ENCODE assay signal across 1 cellular context in the genomic region with DNA sequence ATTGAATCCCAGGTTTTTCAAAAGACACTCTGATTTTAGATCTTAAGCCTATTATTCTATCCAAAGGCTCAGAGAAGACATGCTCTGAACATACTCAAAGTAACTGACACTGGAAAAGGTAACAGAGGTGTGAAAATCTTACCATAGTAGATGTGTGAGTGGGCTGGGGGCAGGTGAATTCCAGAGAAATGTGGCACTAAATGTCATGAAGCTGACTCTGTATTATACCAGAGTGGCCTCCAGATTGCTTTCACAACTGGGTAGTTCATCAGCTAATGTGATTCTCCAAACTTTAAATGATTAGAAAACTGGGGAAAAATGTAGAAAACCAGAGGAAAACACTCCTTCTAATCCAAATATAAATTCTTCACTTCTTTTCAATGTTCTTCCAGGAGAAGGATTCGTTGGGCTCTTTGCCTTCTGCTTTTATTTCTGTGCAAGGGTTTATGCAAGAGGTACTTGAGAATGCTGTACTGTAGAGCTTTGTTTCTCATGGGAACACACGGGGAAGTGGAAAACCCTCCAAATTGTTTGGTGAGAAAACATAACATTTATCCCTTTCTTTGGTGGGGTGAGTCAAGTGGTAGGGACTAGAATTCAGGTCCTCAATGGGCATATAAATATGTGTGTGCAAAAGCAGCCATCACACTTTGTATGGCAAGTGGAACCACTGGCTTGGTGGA.
TF ChIP-seq lines count a peak whose summit lies in the region.

A gene with protein sequence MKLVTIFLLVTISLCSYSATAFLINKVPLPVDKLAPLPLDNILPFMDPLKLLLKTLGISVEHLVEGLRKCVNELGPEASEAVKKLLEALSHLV (plus strand): TSS at position 646 of the 683 bp plus-strand sequence. CDS start 93 bp downstream, outside the sequence.

TF ChIP-seq in WTC11, 78 proteins besides CTCF, POLR2A, EP300 and RAD21 (continued from another document):
- TF ChIP-seq NR1H2 (CRISPR knock-in tag; IDR thresholded peaks at IDR 0.05), result no peak
- no peak for TF ChIP-seq NR3C1 (CRISPR knock-in tag; conservative IDR thresholded peaks at IDR 0.05; ENCODE audit: low read depth)
- TF ChIP-seq, protein P1, sequence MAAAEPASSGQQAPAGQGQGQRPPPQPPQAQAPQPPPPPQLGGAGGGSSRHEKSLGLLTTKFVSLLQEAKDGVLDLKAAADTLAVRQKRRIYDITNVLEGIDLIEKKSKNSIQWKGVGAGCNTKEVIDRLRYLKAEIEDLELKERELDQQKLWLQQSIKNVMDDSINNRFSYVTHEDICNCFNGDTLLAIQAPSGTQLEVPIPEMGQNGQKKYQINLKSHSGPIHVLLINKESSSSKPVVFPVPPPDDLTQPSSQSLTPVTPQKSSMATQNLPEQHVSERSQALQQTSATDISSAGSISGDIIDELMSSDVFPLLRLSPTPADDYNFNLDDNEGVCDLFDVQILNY (CRISPR knock-in tag; IDR thresholded peaks at IDR 0.05), result no peak
- TF ChIP-seq, protein P2, sequence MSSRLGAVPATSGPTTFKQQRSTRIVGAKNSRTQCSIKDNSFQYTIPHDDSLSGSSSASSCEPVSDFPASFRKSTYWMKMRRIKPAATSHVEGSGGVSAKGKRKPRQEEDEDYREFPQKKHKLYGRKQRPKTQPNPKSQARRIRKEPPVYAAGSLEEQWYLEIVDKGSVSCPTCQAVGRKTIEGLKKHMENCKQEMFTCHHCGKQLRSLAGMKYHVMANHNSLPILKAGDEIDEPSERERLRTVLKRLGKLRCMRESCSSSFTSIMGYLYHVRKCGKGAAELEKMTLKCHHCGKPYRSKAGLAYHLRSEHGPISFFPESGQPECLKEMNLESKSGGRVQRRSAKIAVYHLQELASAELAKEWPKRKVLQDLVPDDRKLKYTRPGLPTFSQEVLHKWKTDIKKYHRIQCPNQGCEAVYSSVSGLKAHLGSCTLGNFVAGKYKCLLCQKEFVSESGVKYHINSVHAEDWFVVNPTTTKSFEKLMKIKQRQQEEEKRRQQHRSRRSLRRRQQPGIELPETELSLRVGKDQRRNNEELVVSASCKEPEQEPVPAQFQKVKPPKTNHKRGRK (CRISPR knock-in tag; IDR thresholded peaks at IDR 0.05; ENCODE audit: borderline replicate concordance), result no peak
- TF ChIP-seq GRHL2 (CRISPR knock-in tag; IDR thresholded peaks at IDR 0.05; ENCODE audit: insufficient replicate concordance, severe bottlenecking), result no peak
- no peak for TF ChIP-seq ZNF232 (CRISPR knock-in tag; IDR thresholded peaks at IDR 0.05)
- TF ChIP-seq, protein P3, sequence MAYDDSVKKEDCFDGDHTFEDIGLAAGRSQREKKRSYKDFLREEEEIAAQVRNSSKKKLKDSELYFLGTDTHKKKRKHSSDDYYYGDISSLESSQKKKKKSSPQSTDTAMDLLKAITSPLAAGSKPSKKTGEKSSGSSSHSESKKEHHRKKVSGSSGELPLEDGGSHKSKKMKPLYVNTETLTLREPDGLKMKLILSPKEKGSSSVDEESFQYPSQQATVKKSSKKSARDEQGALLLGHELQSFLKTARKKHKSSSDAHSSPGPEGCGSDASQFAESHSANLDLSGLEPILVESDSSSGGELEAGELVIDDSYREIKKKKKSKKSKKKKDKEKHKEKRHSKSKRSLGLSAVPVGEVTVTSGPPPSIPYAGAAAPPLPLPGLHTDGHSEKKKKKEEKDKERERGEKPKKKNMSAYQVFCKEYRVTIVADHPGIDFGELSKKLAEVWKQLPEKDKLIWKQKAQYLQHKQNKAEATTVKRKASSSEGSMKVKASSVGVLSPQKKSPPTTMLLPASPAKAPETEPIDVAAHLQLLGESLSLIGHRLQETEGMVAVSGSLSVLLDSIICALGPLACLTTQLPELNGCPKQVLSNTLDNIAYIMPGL (CRISPR knock-in tag; IDR thresholded peaks at IDR 0.05), result no peak
- TF ChIP-seq ZNF396 (CRISPR knock-in tag; IDR thresholded peaks at IDR 0.05; ENCODE audit: borderline replicate concordance), result no peak
- no peak for TF ChIP-seq CREM (CRISPR knock-in tag; IDR thresholded peaks at IDR 0.05)
- TF ChIP-seq SP1 (CRISPR knock-in tag; conservative IDR thresholded peaks at IDR 0.05), result no peak
- TF ChIP-seq, protein P4, sequence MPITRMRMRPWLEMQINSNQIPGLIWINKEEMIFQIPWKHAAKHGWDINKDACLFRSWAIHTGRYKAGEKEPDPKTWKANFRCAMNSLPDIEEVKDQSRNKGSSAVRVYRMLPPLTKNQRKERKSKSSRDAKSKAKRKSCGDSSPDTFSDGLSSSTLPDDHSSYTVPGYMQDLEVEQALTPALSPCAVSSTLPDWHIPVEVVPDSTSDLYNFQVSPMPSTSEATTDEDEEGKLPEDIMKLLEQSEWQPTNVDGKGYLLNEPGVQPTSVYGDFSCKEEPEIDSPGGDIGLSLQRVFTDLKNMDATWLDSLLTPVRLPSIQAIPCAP (CRISPR knock-in tag; IDR thresholded peaks at IDR 0.05), result no peak
